12 cellular contexts compared by ENCODE assay signal in genomic region chr11:286976-287820, GRCh38. TPM values are rescaled to one million over a fixed set of nuclear protein-coding genes. Genes with fewer than 3 reads are reported as not detected.
DNase-seq lines count a peak whose midpoint lies in the region; ATAC-seq, FAIRE-seq and TF ChIP-seq lines count a peak whose summit lies in the region.
"Not testable (repeated sequence)": the region's sequence is repeated elsewhere in the genome, so short reads cannot be mapped to it uniquely, and the experiment has no call there.
"Had no signal": no experiment of that assay in that cellular context is flagged by ENCODE, and none has a peak within 500 bp of the region (broad histone marks: within the 10 kb centered on the region; RNA-seq: fewer than 3 reads in every experiment).

No MANE protein-coding gene starts in this region.

- CTCF ChIA-PET in CD4-positive, alpha-beta memory T cell (lab: Charles Lee; ENCODE audit: partially characterized antibody): interaction anchor here (0.7 to 3.2 kb wide), 10 partner anchors 13 to 164 kb away, joined by 3 to 28 read pairs (median 4); partner anchors contain the start of gene BET1L

- POLR2A ChIA-PET in CD4-positive, alpha-beta memory T cell (lab: Charles Lee; ENCODE audit: partially characterized antibody): interaction anchor here (0.6 to 14.3 kb wide), 22 partner anchors 6 to 556 kb away, joined by 3 to 549 read pairs (median 26); partner anchors contain the start of genes BET1L, IFITM1, IFITM2 and IFITM5

- not testable (repeated sequence) for H3K9me3 ChIP-seq in CD4-positive, alpha-beta memory T cell (ENCODE audit: control insufficient read depth in 1 of 2, low read length in 2 of 2); breast epithelium; kidney (ENCODE audit: control insufficient read depth in 1 of 2, low read length in 2 of 2); neural progenitor cell (ENCODE audit: low read depth)

- peak overlapping the region; percentile 96 for H3K27ac ChIP-seq in CD4-positive, alpha-beta memory T cell (ENCODE audit: low read depth, low read length)
- peak overlapping the region in 1 of 2 donors; percentile 80 for H3K27ac ChIP-seq in breast epithelium
- H3K27ac ChIP-seq in kidney (ENCODE audit: low read depth in 2 of 2, low read length in 2 of 2); neural progenitor cell: not testable (repeated sequence)

- TF ChIP-seq CTCF in breast epithelium (IDR thresholded peaks at IDR 0.05); kidney (IDR thresholded peaks at IDR 0.05; ENCODE audit: borderline replicate concordance, extremely low read depth, insufficient read depth); neural progenitor cell (IDR thresholded peaks at IDR 0.05): not testable (repeated sequence)

- peak overlapping the region; percentile 83 to 95 for H3K4me3 ChIP-seq in CD4-positive, alpha-beta memory T cell (ENCODE audit: low read length in 2 of 2)
- peak overlapping the region in 2 of 3 donors; percentile 72 to 97 for H3K4me3 ChIP-seq in breast epithelium
- not testable (repeated sequence) for H3K4me3 ChIP-seq in kidney (ENCODE audit: low read length in 2 of 2); neural progenitor cell

- H3K79me2 ChIP-seq in neural progenitor cell (ENCODE audit: low read depth): not testable (repeated sequence)

- not testable (repeated sequence) for H2AFZ ChIP-seq in neural progenitor cell (replicated peaks)

- peak overlapping the region; percentile 95 to 100 (median 98) for H3K27ac Mint-ChIP-seq in CD4-positive, alpha-beta memory T cell
- H3K27ac Mint-ChIP-seq in IgD-negative memory B cell (peak overlapping the region; percentile 80 to 85 (median 82)), neural progenitor cell (peak overlapping the region; percentile 58)
- H3K27ac Mint-ChIP-seq in T-helper 2 cell treated with Interferon-gamma antibody and Interleukin-4, amounts not matched to agents 5 μg/mL and 100 μg/mL, for 36 hours: peak overlapping the region; percentile 86
- peak overlapping the region; percentile 72 for H3K27ac Mint-ChIP-seq in activated T-cell treated with anti-CD3 and anti-CD28 coated beads, Interleukin-2, amount 50 U/mL, for 24 hours
- H3K27ac Mint-ChIP-seq in stimulated activated memory B cell treated with anti-CD40 and anti-IgM and Interleukin-4, amounts not matched to agents 10 μg/mL and 1 μg/mL and 100 μg/mL, for 72 hours: peak overlapping the region; percentile 97

- not testable (repeated sequence) for H3F3A ChIP-seq in neural progenitor cell (ENCODE audit: low read depth)

- H3K4me2 ChIP-seq in neural progenitor cell: not testable (repeated sequence)

- not testable (repeated sequence) for ATAC-seq in stimulated activated memory B cell treated with anti-CD40 and anti-IgM and Interleukin-4, amounts not matched to agents 10 μg/mL and 1 μg/mL and 100 μg/mL, for 72 hours

- H3K27me3 ChIP-seq in CD4-positive, alpha-beta memory T cell (ENCODE audit: insufficient read depth, low read length): not testable (repeated sequence)
- H3K27me3 ChIP-seq in breast epithelium: peaks cover 2 to 25% of the 10 kb centered on the region in 2 donors
- peaks cover 21% of the 10 kb centered on the region for H3K27me3 ChIP-seq in neural progenitor cell

- H3K4me1 Mint-ChIP-seq in CD4-positive, alpha-beta memory T cell: peaks cover 23 to 64% (median 44%) of the 10 kb centered on the region in 4 donors
- H3K4me1 Mint-ChIP-seq in IgD-negative memory B cell (peaks cover 3 to 18% (median 13%) of the 10 kb centered on the region in 3 donors), neural progenitor cell (peaks cover 26% of the 10 kb centered on the region)
- peaks cover 26% of the 10 kb centered on the region for H3K4me1 Mint-ChIP-seq in T-helper 2 cell treated with Interferon-gamma antibody and Interleukin-4, amounts not matched to agents 5 μg/mL and 100 μg/mL, for 36 hours (ENCODE audit: low read depth)
- peaks cover 37% of the 10 kb centered on the region for H3K4me1 Mint-ChIP-seq in activated T-cell treated with anti-CD3 and anti-CD28 coated beads, Interleukin-2, amount 50 U/mL, for 24 hours (ENCODE audit: low read depth)
- H3K4me1 Mint-ChIP-seq in stimulated activated memory B cell treated with anti-CD40 and anti-IgM and Interleukin-4, amounts not matched to agents 10 μg/mL and 1 μg/mL and 100 μg/mL, for 72 hours: peaks cover 49% of the 10 kb centered on the region

- not testable (repeated sequence) for H3K36me3 ChIP-seq in CD4-positive, alpha-beta memory T cell (ENCODE audit: insufficient read depth, low read length); breast epithelium; kidney (ENCODE audit: control insufficient read depth in 1 of 2, insufficient read depth in 2 of 2, low read length in 2 of 2); neural progenitor cell

- H3K4me1 ChIP-seq in CD4-positive, alpha-beta memory T cell (ENCODE audit: insufficient read depth, low read length): peaks cover 47% of the 10 kb centered on the region
- H3K4me1 ChIP-seq in breast epithelium; kidney (ENCODE audit: control insufficient read depth in 1 of 2, insufficient read depth in 1 of 2, low read depth in 1 of 2, low read length in 2 of 2): not testable (repeated sequence)
- peaks cover 17% of the 10 kb centered on the region for H3K4me1 ChIP-seq in neural progenitor cell

- not testable (repeated sequence) for H3K27me3 Mint-ChIP-seq in CD4-positive, alpha-beta memory T cell
- H3K27me3 Mint-ChIP-seq in IgD-negative memory B cell (peaks cover 13% of the 10 kb centered on the region), neural progenitor cell (ENCODE audit: insufficient read depth, low read depth) (peaks cover 17% of the 10 kb centered on the region)
- peaks cover 22% of the 10 kb centered on the region for H3K27me3 Mint-ChIP-seq in T-helper 2 cell treated with Interferon-gamma antibody and Interleukin-4, amounts not matched to agents 5 μg/mL and 100 μg/mL, for 36 hours (ENCODE audit: low read depth)
- peaks cover 17% of the 10 kb centered on the region for H3K27me3 Mint-ChIP-seq in activated T-cell treated with anti-CD3 and anti-CD28 coated beads, Interleukin-2, amount 50 U/mL, for 24 hours
- H3K27me3 Mint-ChIP-seq in stimulated activated memory B cell treated with anti-CD40 and anti-IgM and Interleukin-4, amounts not matched to agents 10 μg/mL and 1 μg/mL and 100 μg/mL, for 72 hours: peaks cover 31% of the 10 kb centered on the region

- DNase-seq in CD4-positive, alpha-beta memory T cell: peak; percentile 77 to 98 (median 79)
- not testable (repeated sequence) for DNase-seq in T-helper 2 cell treated with Interferon-gamma antibody and Interleukin-4, amounts not matched to agents 5 μg/mL and 100 μg/mL, for 36 hours (ENCODE audit: low spot score)
- peak; percentile 63 for DNase-seq in activated T-cell treated with anti-CD3 and anti-CD28 coated beads, Interleukin-2, amount 50 U/mL, for 24 hours
- DNase-seq in breast epithelium (ENCODE audit: low spot score in 2 of 2) (peak in 1 of 2 donors; percentile 49), kidney (peak; percentile 68), neural progenitor cell (ENCODE audit: low spot score) (peak; percentile 1)

- intact Hi-C loops in CD4-positive, alpha-beta memory T cell (cut with micrococcal nuclease): loop anchor here (1.0 to 5.0 kb wide), 2 partner anchors 18 to 50 kb away; partner anchors contain the start of genes PSMD13 and SIRT3
- intact Hi-C loops in breast epithelium (cut with DNase I; ENCODE audit: low total_unique reads); kidney (cut with DNase I): not testable (repeated sequence)

- FAIRE-seq in kidney (lab: Jason Lieb, UNC): not testable (repeated sequence)

- peak overlapping the region; percentile 88 to 99 (median 98) for H3K4me3 Mint-ChIP-seq in CD4-positive, alpha-beta memory T cell
- peak overlapping the region; percentile 86 to 96 (median 92) for H3K4me3 Mint-ChIP-seq in IgD-negative memory B cell
- H3K4me3 Mint-ChIP-seq in T-helper 2 cell treated with Interferon-gamma antibody and Interleukin-4, amounts not matched to agents 5 μg/mL and 100 μg/mL, for 36 hours: peak overlapping the region; percentile 96
- peak overlapping the region; percentile 82 for H3K4me3 Mint-ChIP-seq in activated T-cell treated with anti-CD3 and anti-CD28 coated beads, Interleukin-2, amount 50 U/mL, for 24 hours
- peak overlapping the region; percentile 74 for H3K4me3 Mint-ChIP-seq in neural progenitor cell
- peak overlapping the region; percentile 92 for H3K4me3 Mint-ChIP-seq in stimulated activated memory B cell treated with anti-CD40 and anti-IgM and Interleukin-4, amounts not matched to agents 10 μg/mL and 1 μg/mL and 100 μg/mL, for 72 hours

- H3K9ac ChIP-seq in kidney (ENCODE audit: low read length in 2 of 2); neural progenitor cell: not testable (repeated sequence)

- peaks cover 16 to 37% of the 10 kb centered on the region in 2 donors for H3K36me3 Mint-ChIP-seq in CD4-positive, alpha-beta memory T cell
- H3K36me3 Mint-ChIP-seq in IgD-negative memory B cell; activated T-cell treated with anti-CD3 and anti-CD28 coated beads, Interleukin-2, amount 50 U/mL, for 24 hours (ENCODE audit: low read depth); neural progenitor cell; stimulated activated memory B cell treated with anti-CD40 and anti-IgM and Interleukin-4, amounts not matched to agents 10 μg/mL and 1 μg/mL and 100 μg/mL, for 72 hours: not testable (repeated sequence)
- peaks cover 18% of the 10 kb centered on the region for H3K36me3 Mint-ChIP-seq in T-helper 2 cell treated with Interferon-gamma antibody and Interleukin-4, amounts not matched to agents 5 μg/mL and 100 μg/mL, for 36 hours (ENCODE audit: low read depth)

- not testable (repeated sequence) for TF ChIP-seq POLR2A in breast epithelium (IDR thresholded peaks at IDR 0.05)

- not testable (repeated sequence) for H3K9me3 Mint-ChIP-seq in CD4-positive, alpha-beta memory T cell; IgD-negative memory B cell; T-helper 2 cell treated with Interferon-gamma antibody and Interleukin-4, amounts not matched to agents 5 μg/mL and 100 μg/mL, for 36 hours; activated T-cell treated with anti-CD3 and anti-CD28 coated beads, Interleukin-2, amount 50 U/mL, for 24 hours; neural progenitor cell; stimulated activated memory B cell treated with anti-CD40 and anti-IgM and Interleukin-4, amounts not matched to agents 10 μg/mL and 1 μg/mL and 100 μg/mL, for 72 hours

- not testable (repeated sequence) for H4K20me1 ChIP-seq in neural progenitor cell (ENCODE audit: low read depth)

RNA-seq across cellular contexts. Expression of gene PGGHG, which starts 1.7 kb away (rescaled TPM):
- total RNA-seq in CD4-positive, alpha-beta memory T cell: 100 to 1,000 TPM; 304 TPM
- polyA plus RNA-seq in CD4-positive, alpha-beta memory T cell: 1 to 10 TPM; 3.0 to 5.6 TPM
- polyA plus RNA-seq in IgD-negative memory B cell (6.1 TPM), kidney (ENCODE audit: insufficient read depth, low read depth, low replicate concordance) (16.1 TPM)
- total RNA-seq in breast epithelium (10 to 100 TPM; 13.0 to 63.9 (median 37.3) TPM), kidney (64.1 TPM), neural progenitor cell (ENCODE audit: low replicate concordance) (20.5 and 44.4 TPM in 2 replicates)

RNA-seq across cellular contexts. Expression of gene NLRP6, which starts 9.0 kb away (rescaled TPM):
- total RNA-seq in CD4-positive, alpha-beta memory T cell: 10 to 100 TPM; 25.9 to 26.3 TPM
- 10 to 100 TPM in 1 of 2 donors, 1 to 10 TPM in 1; 1.4 to 10.8 TPM for polyA plus RNA-seq in CD4-positive, alpha-beta memory T cell
- polyA plus RNA-seq in IgD-negative memory B cell: 5.9 TPM
- total RNA-seq in breast epithelium: 1 to 10 TPM in 2 of 3 donors, under 1 TPM in 1; 0.59 to 3.7 (median 2.0) TPM
- total RNA-seq in kidney: 1.6 TPM
- polyA plus RNA-seq in kidney (ENCODE audit: insufficient read depth, low read depth, low replicate concordance): 0.32 TPM
- total RNA-seq in neural progenitor cell (ENCODE audit: low replicate concordance): not detected in 2 replicates

RNA-seq across cellular contexts. Expression of gene IFITM5, which starts 12.1 kb away (rescaled TPM):
- total RNA-seq in CD4-positive, alpha-beta memory T cell: not detected
- polyA plus RNA-seq in CD4-positive, alpha-beta memory T cell: not detected
- polyA plus RNA-seq in IgD-negative memory B cell (not detected), kidney (ENCODE audit: insufficient read depth, low read depth, low replicate concordance) (not detected)
- total RNA-seq in breast epithelium (not detected), kidney (not detected), neural progenitor cell (ENCODE audit: low replicate concordance) (not detected in 2 replicates)
- total RNA-seq: cardiac septum; esophagus mucosa; right atrium auricular region; T-helper 1 cell treated with Interleukin-12 subunit alpha and Interleukin-12 subunit beta and Interleukin-4 antibody, amounts not matched to agents 30 ng/mL and 1 ng/mL, for 36 hours had no signal

RNA-seq across cellular contexts. Expression of gene IFITM2, which starts 20.4 kb away (rescaled TPM):
- 100 to 1,000 TPM; 202 to 203 TPM for total RNA-seq in CD4-positive, alpha-beta memory T cell
- polyA plus RNA-seq in CD4-positive, alpha-beta memory T cell: 1,000 to 10,000 TPM; 2,491 to 3,716 TPM
- polyA plus RNA-seq in IgD-negative memory B cell: 1,305 TPM
- total RNA-seq in breast epithelium: 100 to 1,000 TPM in 2 of 3 donors, 10 to 100 TPM in 1; 81.4 to 404 (median 129) TPM
- 1,111 TPM for total RNA-seq in kidney
- 814 TPM for polyA plus RNA-seq in kidney (ENCODE audit: insufficient read depth, low read depth, low replicate concordance)
- 10.5 and 63.9 TPM in 2 replicates for total RNA-seq in neural progenitor cell (ENCODE audit: low replicate concordance)

RNA-seq across cellular contexts. Expression of gene IFITM1, which starts 26.6 kb away (rescaled TPM):
- 100 to 1,000 TPM; 119 to 121 TPM for total RNA-seq in CD4-positive, alpha-beta memory T cell
- polyA plus RNA-seq in CD4-positive, alpha-beta memory T cell: 1,000 to 10,000 TPM; 2,073 to 2,173 TPM
- polyA plus RNA-seq in IgD-negative memory B cell (233 TPM), kidney (ENCODE audit: insufficient read depth, low read depth, low replicate concordance) (248 TPM)
- total RNA-seq in breast epithelium (100 to 1,000 TPM; 129 to 321 (median 142) TPM), kidney (440 TPM), neural progenitor cell (ENCODE audit: low replicate concordance) (13.3 and 48.6 TPM in 2 replicates)

Comparison
In these comparisons a context has a peak if more than half of its experiments do, and no peak if none do; other contexts are left out.
1. RNA of gene NLRP6, which starts 9.0 kb away (total RNA-seq): 25.9 to 26.3 TPM in CD4-positive, alpha-beta memory T cell; 0.59 to 3.7 TPM in breast epithelium, 1.6 TPM in kidney (single experiment) and not detected in neural progenitor cell; every median in the first group is over 4 times any median in the second.
2. Peak in every context shown above with its lines, with median percentiles within 50 percentile points of each other: H3K27ac Mint-ChIP-seq and H3K4me3 Mint-ChIP-seq.